Comparison of ENCODE assay signal across 5 cellular contexts in the genomic region with DNA sequence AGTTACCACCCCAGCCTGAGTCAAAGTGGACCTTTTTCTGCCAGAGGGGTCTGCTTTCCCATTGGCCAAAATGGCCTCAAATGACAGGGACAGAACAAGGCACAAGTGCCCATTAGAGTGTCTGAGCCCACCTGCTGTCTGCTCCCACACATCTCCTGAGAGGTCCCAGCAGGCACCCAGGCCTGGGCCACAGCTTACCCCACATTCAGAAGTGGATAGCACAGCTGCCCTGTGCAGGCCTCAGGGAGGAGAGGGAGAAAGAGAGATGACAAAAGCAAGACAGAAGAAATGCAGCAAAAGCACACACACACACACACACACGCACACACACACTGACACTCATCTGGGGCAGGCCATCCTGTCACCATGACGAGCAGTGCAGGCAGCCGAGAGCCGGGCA. TPM values are rescaled to one million over a fixed set of nuclear protein-coding genes. Genes with fewer than 3 reads are reported as not detected.
"Had no signal": no experiment of that assay in that cellular context is flagged by ENCODE, and none has a peak within 500 bp of the region (broad histone marks: within the 10 kb centered on the region; RNA-seq: fewer than 3 reads in every experiment).

No MANE protein-coding gene starts in this region.

RNA-seq across cellular contexts. Expression of a gene that starts 4.2 kb away (rescaled TPM):
- total RNA-seq: GM23338, H1, H9, HT-29, IMR-90 had no signal
- polyA plus RNA-seq: GM23338, H1, IMR-90 had no signal
